ENCODE assay signal across 1 cellular context in the genomic region with DNA sequence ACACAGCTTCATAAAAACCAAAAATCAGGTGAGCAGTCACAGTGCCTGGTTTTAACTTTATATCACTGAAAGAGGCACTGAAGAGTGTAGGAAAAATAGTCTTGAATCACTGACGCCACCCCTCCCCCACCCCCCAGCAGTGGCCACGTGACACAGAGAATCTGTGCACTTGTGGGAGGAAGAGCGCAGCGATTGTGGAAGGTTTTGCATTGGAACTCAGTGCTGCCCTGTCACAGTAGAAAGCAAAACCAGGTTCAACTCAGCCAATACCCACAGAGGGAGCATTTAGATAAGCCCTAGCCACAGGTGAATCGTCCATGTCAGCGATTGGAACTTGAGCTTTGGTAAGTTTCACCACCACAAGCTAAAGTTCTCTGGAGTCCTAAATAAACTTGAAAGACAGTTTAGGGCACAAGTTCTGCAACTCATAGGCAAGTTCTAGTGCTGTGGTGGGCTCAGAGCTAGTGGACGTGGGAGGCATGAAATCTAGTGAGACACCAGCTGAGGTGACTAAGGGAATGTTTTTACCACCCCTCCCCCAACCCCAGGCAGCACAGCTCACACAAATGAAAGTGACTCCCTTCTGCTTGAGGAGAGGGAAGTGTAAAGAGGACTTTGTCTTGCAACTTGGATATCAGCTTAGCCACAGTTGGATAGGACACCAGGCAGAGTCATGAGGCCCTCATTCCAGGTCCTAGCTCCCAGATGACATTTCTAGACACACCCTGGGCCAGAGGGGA.
TF ChIP-seq lines count a peak whose summit lies in the region.

No MANE protein-coding gene starts in this region.

TF ChIP-seq in K562, 482 proteins besides CTCF, POLR2A, EP300 and RAD21 (continued from another document):
- TF ChIP-seq, protein P1, sequence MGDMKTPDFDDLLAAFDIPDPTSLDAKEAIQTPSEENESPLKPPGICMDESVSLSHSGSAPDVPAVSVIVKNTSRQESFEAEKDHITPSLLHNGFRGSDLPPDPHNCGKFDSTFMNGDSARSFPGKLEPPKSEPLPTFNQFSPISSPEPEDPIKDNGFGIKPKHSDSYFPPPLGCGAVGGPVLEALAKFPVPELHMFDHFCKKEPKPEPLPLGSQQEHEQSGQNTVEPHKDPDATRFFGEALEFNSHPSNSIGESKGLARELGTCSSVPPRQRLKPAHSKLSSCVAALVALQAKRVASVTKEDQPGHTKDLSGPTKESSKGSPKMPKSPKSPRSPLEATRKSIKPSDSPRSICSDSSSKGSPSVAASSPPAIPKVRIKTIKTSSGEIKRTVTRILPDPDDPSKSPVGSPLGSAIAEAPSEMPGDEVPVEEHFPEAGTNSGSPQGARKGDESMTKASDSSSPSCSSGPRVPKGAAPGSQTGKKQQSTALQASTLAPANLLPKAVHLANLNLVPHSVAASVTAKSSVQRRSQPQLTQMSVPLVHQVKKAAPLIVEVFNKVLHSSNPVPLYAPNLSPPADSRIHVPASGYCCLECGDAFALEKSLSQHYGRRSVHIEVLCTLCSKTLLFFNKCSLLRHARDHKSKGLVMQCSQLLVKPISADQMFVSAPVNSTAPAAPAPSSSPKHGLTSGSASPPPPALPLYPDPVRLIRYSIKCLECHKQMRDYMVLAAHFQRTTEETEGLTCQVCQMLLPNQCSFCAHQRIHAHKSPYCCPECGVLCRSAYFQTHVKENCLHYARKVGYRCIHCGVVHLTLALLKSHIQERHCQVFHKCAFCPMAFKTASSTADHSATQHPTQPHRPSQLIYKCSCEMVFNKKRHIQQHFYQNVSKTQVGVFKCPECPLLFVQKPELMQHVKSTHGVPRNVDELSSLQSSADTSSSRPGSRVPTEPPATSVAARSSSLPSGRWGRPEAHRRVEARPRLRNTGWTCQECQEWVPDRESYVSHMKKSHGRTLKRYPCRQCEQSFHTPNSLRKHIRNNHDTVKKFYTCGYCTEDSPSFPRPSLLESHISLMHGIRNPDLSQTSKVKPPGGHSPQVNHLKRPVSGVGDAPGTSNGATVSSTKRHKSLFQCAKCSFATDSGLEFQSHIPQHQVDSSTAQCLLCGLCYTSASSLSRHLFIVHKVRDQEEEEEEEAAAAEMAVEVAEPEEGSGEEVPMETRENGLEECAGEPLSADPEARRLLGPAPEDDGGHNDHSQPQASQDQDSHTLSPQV (IDR thresholded peaks at IDR 0.05): no peak
- TF ChIP-seq RAD51 (IDR thresholded peaks at IDR 0.05; ENCODE audit: borderline replicate concordance, low read depth) (peak; percentile 70; the same call in 1 of the 2 replicates), ZNF668 (CRISPR knock-in tag; IDR thresholded peaks at IDR 0.05) (no peak)
- TF ChIP-seq, protein P2, sequence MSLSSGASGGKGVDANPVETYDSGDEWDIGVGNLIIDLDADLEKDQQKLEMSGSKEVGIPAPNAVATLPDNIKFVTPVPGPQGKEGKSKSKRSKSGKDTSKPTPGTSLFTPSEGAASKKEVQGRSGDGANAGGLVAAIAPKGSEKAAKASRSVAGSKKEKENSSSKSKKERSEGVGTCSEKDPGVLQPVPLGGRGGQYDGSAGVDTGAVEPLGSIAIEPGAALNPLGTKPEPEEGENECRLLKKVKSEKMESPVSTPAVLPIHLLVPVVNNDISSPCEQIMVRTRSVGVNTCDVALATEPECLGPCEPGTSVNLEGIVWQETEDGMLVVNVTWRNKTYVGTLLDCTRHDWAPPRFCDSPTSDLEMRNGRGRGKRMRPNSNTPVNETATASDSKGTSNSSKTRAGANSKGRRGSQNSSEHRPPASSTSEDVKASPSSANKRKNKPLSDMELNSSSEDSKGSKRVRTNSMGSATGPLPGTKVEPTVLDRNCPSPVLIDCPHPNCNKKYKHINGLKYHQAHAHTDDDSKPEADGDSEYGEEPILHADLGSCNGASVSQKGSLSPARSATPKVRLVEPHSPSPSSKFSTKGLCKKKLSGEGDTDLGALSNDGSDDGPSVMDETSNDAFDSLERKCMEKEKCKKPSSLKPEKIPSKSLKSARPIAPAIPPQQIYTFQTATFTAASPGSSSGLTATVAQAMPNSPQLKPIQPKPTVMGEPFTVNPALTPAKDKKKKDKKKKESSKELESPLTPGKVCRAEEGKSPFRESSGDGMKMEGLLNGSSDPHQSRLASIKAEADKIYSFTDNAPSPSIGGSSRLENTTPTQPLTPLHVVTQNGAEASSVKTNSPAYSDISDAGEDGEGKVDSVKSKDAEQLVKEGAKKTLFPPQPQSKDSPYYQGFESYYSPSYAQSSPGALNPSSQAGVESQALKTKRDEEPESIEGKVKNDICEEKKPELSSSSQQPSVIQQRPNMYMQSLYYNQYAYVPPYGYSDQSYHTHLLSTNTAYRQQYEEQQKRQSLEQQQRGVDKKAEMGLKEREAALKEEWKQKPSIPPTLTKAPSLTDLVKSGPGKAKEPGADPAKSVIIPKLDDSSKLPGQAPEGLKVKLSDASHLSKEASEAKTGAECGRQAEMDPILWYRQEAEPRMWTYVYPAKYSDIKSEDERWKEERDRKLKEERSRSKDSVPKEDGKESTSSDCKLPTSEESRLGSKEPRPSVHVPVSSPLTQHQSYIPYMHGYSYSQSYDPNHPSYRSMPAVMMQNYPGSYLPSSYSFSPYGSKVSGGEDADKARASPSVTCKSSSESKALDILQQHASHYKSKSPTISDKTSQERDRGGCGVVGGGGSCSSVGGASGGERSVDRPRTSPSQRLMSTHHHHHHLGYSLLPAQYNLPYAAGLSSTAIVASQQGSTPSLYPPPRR (CRISPR knock-in tag; IDR thresholded peaks at IDR 0.05; ENCODE audit: borderline replicate concordance): no peak
